In genomic region chr5:81161012-81161601, GRCh38 we compare ENCODE assay signal across 15 cellular contexts.
DNase-seq lines count a peak whose midpoint lies in the region; ATAC-seq, FAIRE-seq and TF ChIP-seq lines count a peak whose summit lies in the region.
"Had no signal": no experiment of that assay in that cellular context is flagged by ENCODE, and none has a peak within 500 bp of the region (broad histone marks: within the 10 kb centered on the region; RNA-seq: fewer than 3 reads in every experiment).

No MANE protein-coding gene starts in this region.

- H3K27ac Mint-ChIP-seq in progenitor cell of endocrine pancreas (no peak overlapping the region), natural killer cell (no peak overlapping the region)

- no peaks in the 10 kb centered on the region for H3K36me3 ChIP-seq in kidney (ENCODE audit: control insufficient read depth in 1 of 2, insufficient read depth in 2 of 2, low read length in 2 of 2)
- H3K36me3 ChIP-seq: uterus had no signal

- intact Hi-C loops in kidney (cut with DNase I): no loop called here
- intact Hi-C loops in natural killer cell (cut with micrococcal nuclease): no loop called here

- H3K36me3 Mint-ChIP-seq in progenitor cell of endocrine pancreas (ENCODE audit: insufficient read depth) (no peaks in the 10 kb centered on the region), natural killer cell (peaks cover 8% of the 10 kb centered on the region)

- DNase-seq in GM12892 (ENCODE audit: insufficient read length) (peak; percentile 34), GM19239 (ENCODE audit: insufficient read length, low spot score) (peak; percentile 18), kidney glomerular epithelial cell (lab: John Stamatoyannopoulos, UW) (no peak), kidney (no peak), progenitor cell of endocrine pancreas (ENCODE audit: low spot score, unreplicated experiment) (no peak), natural killer cell (no peak)
- DNase-seq: erythroblast; head of caudate nucleus; NCI-H446; PC-9; stimulated activated CD4-positive, alpha-beta T cell treated with anti-CD3 and anti-CD28 coated beads, Interleukin-2, amount 100 ng/mL, for 48 hours; uterus had no signal

- H3K4me1 ChIP-seq in kidney (ENCODE audit: control insufficient read depth in 1 of 2, insufficient read depth in 1 of 2, low read depth in 1 of 2, low read length in 2 of 2): no peaks in the 10 kb centered on the region
- H3K4me1 ChIP-seq: uterus had no signal

- H3K27ac ChIP-seq in kidney (ENCODE audit: low read depth in 2 of 2, low read length in 2 of 2): no peak overlapping the region
- H3K27ac ChIP-seq: PC-9, uterus had no signal

- H3K27me3 Mint-ChIP-seq in progenitor cell of endocrine pancreas: no peaks in the 10 kb centered on the region
- H3K27me3 Mint-ChIP-seq in natural killer cell (ENCODE audit: low read depth in 2 of 2): peaks cover 0 to 1% of the 10 kb centered on the region in 2 donors

- H3K9me3 Mint-ChIP-seq in progenitor cell of endocrine pancreas (ENCODE audit: low read depth) (peaks cover 3% of the 10 kb centered on the region), natural killer cell (peaks cover 0 to 1% of the 10 kb centered on the region in 2 donors)

- H3K4me3 Mint-ChIP-seq in progenitor cell of endocrine pancreas (ENCODE audit: low read depth) (no peak overlapping the region), natural killer cell (no peak overlapping the region)

- ATAC-seq in HG02610 (IDR thresholded peaks at IDR 0.05; ENCODE audit: unreplicated experiment) (peak; percentile 80), HG03354 (IDR thresholded peaks at IDR 0.05; ENCODE audit: poor library complexity, severe bottlenecking, unreplicated experiment) (peak; percentile 79), natural killer cell (no peak)
- ATAC-seq: HCT116 had no signal

- H3K9ac ChIP-seq in kidney (ENCODE audit: low read length in 2 of 2): no peak overlapping the region

- no peak for TF ChIP-seq POLR2A in GM12892 (IDR thresholded peaks at IDR 0.05; ENCODE audit: low read depth, low read length)

- peak; percentile 88 for FAIRE-seq in GM12892 (lab: Jason Lieb, UNC)
- FAIRE-seq in GM19239 (lab: Jason Lieb, UNC): peak; percentile 95
- FAIRE-seq in kidney (lab: Jason Lieb, UNC): no peak

- no peaks in the 10 kb centered on the region for H3K4me1 Mint-ChIP-seq in progenitor cell of endocrine pancreas (ENCODE audit: low read depth)
- peaks cover 0 to 7% of the 10 kb centered on the region in 2 donors for H3K4me1 Mint-ChIP-seq in natural killer cell

- TF ChIP-seq CTCF in kidney (IDR thresholded peaks at IDR 0.05; ENCODE audit: borderline replicate concordance, extremely low read depth, insufficient read depth) (no peak), progenitor cell of endocrine pancreas (IDR thresholded peaks at IDR 0.05; ENCODE audit: unreplicated experiment) (no peak), natural killer cell (IDR thresholded peaks at IDR 0.05) (no peak)

- H3K4me3 ChIP-seq in kidney (ENCODE audit: low read length in 2 of 2): no peak overlapping the region
- H3K4me3 ChIP-seq: PC-9, uterus had no signal

- peaks cover 0 to 1% of the 10 kb centered on the region in 2 donors for H3K9me3 ChIP-seq in kidney (ENCODE audit: control insufficient read depth in 1 of 2, low read length in 2 of 2)
- H3K9me3 ChIP-seq: uterus had no signal

Comparison
In these comparisons a context has a peak if more than half of its experiments do, and no peak if none do; other contexts are left out.
1. DNase-seq: peak in GM12892 (single experiment) and GM19239 (single experiment); none in kidney glomerular epithelial cell (single experiment), kidney (single experiment), progenitor cell of endocrine pancreas (single experiment) and natural killer cell (single experiment).
2. ATAC-seq: peak in HG02610 (single experiment) and HG03354 (single experiment); none in natural killer cell (0 of 3).